Comparison of ENCODE assay signal across 9 cellular contexts in genomic region chr19:38389101-38389925, GRCh38. TPM values are rescaled to one million over a fixed set of nuclear protein-coding genes. Genes with fewer than 3 reads are reported as not detected.
DNase-seq lines count a peak whose midpoint lies in the region; ATAC-seq lines count a peak whose summit lies in the region.
"Had no signal": no experiment of that assay in that cellular context is flagged by ENCODE, and none has a peak within 500 bp of the region (broad histone marks: within the 10 kb centered on the region; RNA-seq: fewer than 3 reads in every experiment).

No MANE protein-coding gene starts in this region.

- intact Hi-C loops in activated naive CD4-positive, alpha-beta T cell treated with anti-CD3 and anti-CD28 coated beads for 36 hours (cut with micrococcal nuclease): loop anchor here (10.0 kb wide), 1 partner anchor 485 kb away; the partner anchor contains the start of genes SIPA1L3 and WDR87

- peaks cover 18% of the 10 kb centered on the region for H3K27me3 Mint-ChIP-seq in activated naive CD4-positive, alpha-beta T cell treated with anti-CD3 and anti-CD28 coated beads for 36 hours (ENCODE audit: low read depth)

- CTCF ChIA-PET in activated naive CD4-positive, alpha-beta T cell treated with anti-CD3 and anti-CD28 coated beads for 36 hours (lab: Charles Lee): interaction anchor here (0.5 to 1.0 kb wide), 2 partner anchors 13 to 374 kb away, joined by 3 read pairs; partner anchors contain the start of gene FAM98C

- H3K4me3 ChIP-seq in neuron (ENCODE audit: low read length): peak overlapping the region; percentile 65
- H3K4me3 ChIP-seq: body of pancreas had no signal

- peak overlapping the region; percentile 43 for H3K4me3 Mint-ChIP-seq in activated naive CD4-positive, alpha-beta T cell treated with anti-CD3 and anti-CD28 coated beads for 36 hours

- peak overlapping the region; percentile 59 for H2AFZ ChIP-seq in neuron (ENCODE audit: low read depth, low read length)

- H3K4me1 Mint-ChIP-seq in activated naive CD4-positive, alpha-beta T cell treated with anti-CD3 and anti-CD28 coated beads for 36 hours (ENCODE audit: low read depth): peaks cover 24% of the 10 kb centered on the region

- no peaks in the 10 kb centered on the region for H3K9me3 Mint-ChIP-seq in activated naive CD4-positive, alpha-beta T cell treated with anti-CD3 and anti-CD28 coated beads for 36 hours
- no peaks in the 10 kb centered on the region for H3K9me3 Mint-ChIP-seq in activated naive CD4-positive, alpha-beta T cell treated with anti-CD3 and anti-CD28 coated beads, Interleukin-2, amount 50 U/mL, for 72 hours

- H3K4me1 ChIP-seq in neuron (ENCODE audit: insufficient read depth, low read length): peaks cover 2% of the 10 kb centered on the region

- H3K9me3 ChIP-seq in neuron (ENCODE audit: low read length): peaks cover 4% of the 10 kb centered on the region
- H3K9me3 ChIP-seq: body of pancreas had no signal

- ATAC-seq in activated naive CD4-positive, alpha-beta T cell treated with anti-CD3 and anti-CD28 coated beads, Interleukin-2, amount 50 U/mL, for 72 hours: no peak
- ATAC-seq in GM21423 (IDR thresholded peaks at IDR 0.05; ENCODE audit: unreplicated experiment): no peak
- ATAC-seq: body of pancreas had no signal

- H3K36me3 ChIP-seq in neuron (ENCODE audit: insufficient read depth, low read length): peaks cover 27% of the 10 kb centered on the region

- H3K27me3 ChIP-seq in neuron (ENCODE audit: insufficient read depth, low read length): no peaks in the 10 kb centered on the region

- DNase-seq in activated naive CD4-positive, alpha-beta T cell treated with anti-CD3 and anti-CD28 coated beads for 36 hours: no peak
- no peak for DNase-seq in activated naive CD4-positive, alpha-beta T cell treated with anti-CD3 and anti-CD28 coated beads, Interleukin-2, amount 50 U/mL, for 72 hours (ENCODE audit: low spot score in 2 of 2)
- DNase-seq in RPMI7951 (ENCODE audit: low read depth) (peak; percentile 73), epidermal melanocyte (ENCODE audit: insufficient read length, low spot score) (peak; percentile 75), superior temporal gyrus (ENCODE audit: extremely low spot score) (no peak), NCI-H774 (lab: John Stamatoyannopoulos, UW) (no peak)

- H3K36me3 Mint-ChIP-seq in activated naive CD4-positive, alpha-beta T cell treated with anti-CD3 and anti-CD28 coated beads for 36 hours (ENCODE audit: low read depth): peaks cover 8% of the 10 kb centered on the region
- H3K36me3 Mint-ChIP-seq in activated naive CD4-positive, alpha-beta T cell treated with anti-CD3 and anti-CD28 coated beads, Interleukin-2, amount 50 U/mL, for 72 hours: peaks cover 9 to 13% of the 10 kb centered on the region in 2 donors

- H3K27ac Mint-ChIP-seq in activated naive CD4-positive, alpha-beta T cell treated with anti-CD3 and anti-CD28 coated beads for 36 hours: no peak overlapping the region
- H3K27ac Mint-ChIP-seq in activated naive CD4-positive, alpha-beta T cell treated with anti-CD3 and anti-CD28 coated beads, Interleukin-2, amount 50 U/mL, for 72 hours: no peak overlapping the region

RNA-seq across cellular contexts. Expression of gene SPRED3, which starts 0.8 kb away (rescaled TPM):
- 1 to 10 TPM; 1.6 to 1.7 TPM for total RNA-seq in activated naive CD4-positive, alpha-beta T cell treated with anti-CD3 and anti-CD28 coated beads for 36 hours
- 1 to 10 TPM; 3.5 to 6.7 TPM for total RNA-seq in activated naive CD4-positive, alpha-beta T cell treated with anti-CD3 and anti-CD28 coated beads, Interleukin-2, amount 50 U/mL, for 72 hours
- total RNA-seq in RPMI7951 (2014; rRNA removed; shearing (Covaris generic)): 0.72 and 0.78 TPM in 2 replicates

RNA-seq across cellular contexts. Expression of gene GGN, which starts 1.5 kb away (rescaled TPM):
- under 1 TPM; 0.26 to 0.40 TPM for total RNA-seq in activated naive CD4-positive, alpha-beta T cell treated with anti-CD3 and anti-CD28 coated beads for 36 hours
- 1 to 10 TPM in 1 of 2 donors, not detected in 1; 1.2 TPM for total RNA-seq in activated naive CD4-positive, alpha-beta T cell treated with anti-CD3 and anti-CD28 coated beads, Interleukin-2, amount 50 U/mL, for 72 hours
- 0.36 TPM in 1 of 2 replicates, not detected in the other for total RNA-seq in RPMI7951 (2014; rRNA removed; shearing (Covaris generic))

RNA-seq across cellular contexts. Expression of gene FAM98C, which starts 13.6 kb away (rescaled TPM):
- 10 to 100 TPM; 21.5 to 27.0 TPM for total RNA-seq in activated naive CD4-positive, alpha-beta T cell treated with anti-CD3 and anti-CD28 coated beads for 36 hours
- total RNA-seq in activated naive CD4-positive, alpha-beta T cell treated with anti-CD3 and anti-CD28 coated beads, Interleukin-2, amount 50 U/mL, for 72 hours: 10 to 100 TPM; 28.4 to 33.1 TPM
- 8.7 and 14.6 TPM in 2 replicates for total RNA-seq in RPMI7951 (2014; rRNA removed; shearing (Covaris generic))

RNA-seq across cellular contexts. Expression of gene PSMD8, which starts 14.9 kb away (rescaled TPM):
- total RNA-seq in activated naive CD4-positive, alpha-beta T cell treated with anti-CD3 and anti-CD28 coated beads for 36 hours: 100 to 1,000 TPM; 194 to 204 TPM
- total RNA-seq in activated naive CD4-positive, alpha-beta T cell treated with anti-CD3 and anti-CD28 coated beads, Interleukin-2, amount 50 U/mL, for 72 hours: 100 to 1,000 TPM; 189 to 203 TPM
- total RNA-seq in RPMI7951 (2014; rRNA removed; shearing (Covaris generic)): 478 and 533 TPM in 2 replicates

RNA-seq across cellular contexts. Expression of gene RASGRP4, which starts 36.7 kb away (rescaled TPM):
- under 1 TPM; 0.30 to 0.41 TPM for total RNA-seq in activated naive CD4-positive, alpha-beta T cell treated with anti-CD3 and anti-CD28 coated beads for 36 hours
- 1 to 10 TPM; 2.3 to 8.3 TPM for total RNA-seq in activated naive CD4-positive, alpha-beta T cell treated with anti-CD3 and anti-CD28 coated beads, Interleukin-2, amount 50 U/mL, for 72 hours
- total RNA-seq in RPMI7951 (2014; rRNA removed; shearing (Covaris generic)): not detected in 2 replicates

Comparison
In these comparisons a context has a peak if more than half of its experiments do, and no peak if none do; other contexts are left out.
1. DNase-seq: peak in RPMI7951 (single experiment) and epidermal melanocyte (single experiment); none in activated naive CD4-positive, alpha-beta T cell treated with anti-CD3 and anti-CD28 coated beads for 36 hours (single experiment), activated naive CD4-positive, alpha-beta T cell treated with anti-CD3 and anti-CD28 coated beads, Interleukin-2, amount 50 U/mL, for 72 hours (0 of 2), superior temporal gyrus (single experiment) and NCI-H774 (single experiment).